Comparison of ENCODE assay signal across 9 cellular contexts in genomic region chr9:136784249-136784996, GRCh38. TPM values are rescaled to one million over a fixed set of nuclear protein-coding genes. Genes with fewer than 3 reads are reported as not detected.
DNase-seq lines count a peak whose midpoint lies in the region; TF ChIP-seq lines count a peak whose summit lies in the region.
"Had no signal": no experiment of that assay in that cellular context is flagged by ENCODE, and none has a peak within 500 bp of the region (broad histone marks: within the 10 kb centered on the region; RNA-seq: fewer than 3 reads in every experiment).

No MANE protein-coding gene starts in this region.

- H3K9me3 ChIP-seq in MM.1S (replicated peaks; ENCODE audit: insufficient read depth, low read length) (no peaks in the 10 kb centered on the region), prostate gland (no peaks in the 10 kb centered on the region)
- H3K9me3 ChIP-seq: SJSA1 had no signal

- H3K9ac ChIP-seq in MM.1S (ENCODE audit: low read length), result no peak overlapping the region

- no peaks in the 10 kb centered on the region for H4K20me1 ChIP-seq in MM.1S (ENCODE audit: insufficient read depth, low read length)

- TF ChIP-seq CTCF in MM.1S (IDR thresholded peaks at IDR 0.05; ENCODE audit: low read length) (peak; percentile 46), cardiac fibroblast (IDR thresholded peaks at IDR 0.05; ENCODE audit: low read depth, low read length) (peak; percentile 20), prostate gland (IDR thresholded peaks at IDR 0.05) (peak in 3 of 4 experiments; percentile 48 to 68 (median 66))

- TF ChIP-seq POLR2A in prostate gland (IDR thresholded peaks at IDR 0.05), result no peak

- no peaks in the 10 kb centered on the region for H3F3A ChIP-seq in MM.1S (ENCODE audit: insufficient read depth, low read length)

- WGBS in prostate gland, result 32% methylated on average over 9 of the region's 9 CpGs

- H3K4me3 ChIP-seq in MM.1S (ENCODE audit: low read length) (no peak overlapping the region), cardiac fibroblast (replicated peaks in 1 of 2; ENCODE audit: low read depth in 2 of 2, low read length in 2 of 2) (no peak overlapping the region), prostate gland (no peak overlapping the region)
- H3K4me3 ChIP-seq: SJSA1 had no signal

- H3K27me3 ChIP-seq in MM.1S (replicated peaks; ENCODE audit: insufficient read depth, low read length) (peaks cover 48% of the 10 kb centered on the region), prostate gland (replicated peaks; ENCODE audit: insufficient read depth) (no peaks in the 10 kb centered on the region)

- H3K4me1 ChIP-seq in MM.1S (ENCODE audit: low read length) (no peaks in the 10 kb centered on the region; the same call in 1 of the 2 replicates), prostate gland (replicated peaks) (peaks cover 4% of the 10 kb centered on the region)
- H3K4me1 ChIP-seq: SJSA1 had no signal

- no peak overlapping the region for H3K4me2 ChIP-seq in MM.1S (ENCODE audit: low read depth, low read length)

- no peaks in the 10 kb centered on the region for H3K9me2 ChIP-seq in MM.1S (replicated peaks; ENCODE audit: insufficient read depth, low read length)

- H3K36me3 ChIP-seq in MM.1S (replicated peaks; ENCODE audit: insufficient read depth, low read length) (no peaks in the 10 kb centered on the region), prostate gland (no peaks in the 10 kb centered on the region)
- H3K36me3 ChIP-seq: SJSA1 had no signal

- H3K27ac ChIP-seq in MM.1S (ENCODE audit: low read length) (no peak overlapping the region), prostate gland (peak overlapping the region in 1 of 2 donors; percentile 1)
- H3K27ac ChIP-seq: SJSA1 had no signal

- intact Hi-C loops in prostate gland (cut with DNase I), result loop anchor here (10.0 kb wide), 1 partner anchor 280 kb away; no protein-coding TSS in a partner anchor

- peak; percentile 81 for DNase-seq in DMS 273 (lab: John Stamatoyannopoulos, UW; ENCODE audit: unreplicated experiment)
- DNase-seq in DMS 273 treated with DMSO at 0.1 percent for 48 hours (lab: John Stamatoyannopoulos, UW), result no peak
- peak; percentile 57 for DNase-seq in MM.1S
- peak; percentile 43 to 48 for DNase-seq in cardiac fibroblast (ENCODE audit: low read depth in 2 of 2)
- no peak for DNase-seq in prostate gland (ENCODE audit: low spot score)
- DNase-seq in activated CD4-positive, alpha-beta T cell treated with anti-CD3 and anti-CD28 coated beads for 1 hour, result no peak
- no peak for DNase-seq in NCI-H1436 treated with DMSO at 0.1 percent for 48 hours (lab: John Stamatoyannopoulos, UW)
- no peak for DNase-seq in stimulated activated CD4-positive, alpha-beta T cell treated with anti-CD3 and anti-CD28 coated beads, Interleukin-4, amount 100 ng/mL, for 4 hours

- H3K79me2 ChIP-seq in MM.1S (ENCODE audit: low read length), result no peaks in the 10 kb centered on the region

- no peak overlapping the region for H2AFZ ChIP-seq in MM.1S (ENCODE audit: low read length)

RNA-seq across cellular contexts. Expression of gene TMEM141, which starts 6.7 kb away (rescaled TPM):
- total RNA-seq in prostate gland, result 100 to 1,000 TPM; 181 to 335 TPM

RNA-seq across cellular contexts. Expression of gene CCDC183, which starts 11.7 kb away (rescaled TPM):
- 10 to 100 TPM in 1 of 2 donors, 1 to 10 TPM in 1; 9.5 to 45.0 TPM for total RNA-seq in prostate gland

RNA-seq across cellular contexts. Expression of gene LCN15, which starts 20.1 kb away (rescaled TPM):
- total RNA-seq in prostate gland, result under 1 TPM in 1 of 2 donors, not detected in 1; 0.40 TPM
- total RNA-seq: SJSA1 had no signal

RNA-seq across cellular contexts. Expression of gene RABL6, which starts 23.3 kb away (rescaled TPM):
- total RNA-seq in prostate gland, result 100 to 1,000 TPM in 1 of 2 donors, 10 to 100 TPM in 1; 76.6 to 124 TPM

RNA-seq across cellular contexts. Expression of gene LCN8, which starts 26.4 kb away (rescaled TPM):
- total RNA-seq in prostate gland, result not detected
- total RNA-seq: SJSA1 had no signal

Comparison
In these comparisons a context has a peak if more than half of its experiments do, and no peak if none do; other contexts are left out.
1. DNase-seq: peak in DMS 273 (single experiment), MM.1S (single experiment) and cardiac fibroblast (2 of 2); none in DMS 273 treated with DMSO at 0.1 percent for 48 hours (single experiment), prostate gland (single experiment), activated CD4-positive, alpha-beta T cell treated with anti-CD3 and anti-CD28 coated beads for 1 hour (single experiment), NCI-H1436 treated with DMSO at 0.1 percent for 48 hours (single experiment) and stimulated activated CD4-positive, alpha-beta T cell treated with anti-CD3 and anti-CD28 coated beads, Interleukin-4, amount 100 ng/mL, for 4 hours (0 of 2).
2. Peak in every context shown above with its lines, with median percentiles within 50 percentile points of each other: CTCF ChIP-seq.